19 cellular contexts compared by ENCODE assay signal in the genomic region with DNA sequence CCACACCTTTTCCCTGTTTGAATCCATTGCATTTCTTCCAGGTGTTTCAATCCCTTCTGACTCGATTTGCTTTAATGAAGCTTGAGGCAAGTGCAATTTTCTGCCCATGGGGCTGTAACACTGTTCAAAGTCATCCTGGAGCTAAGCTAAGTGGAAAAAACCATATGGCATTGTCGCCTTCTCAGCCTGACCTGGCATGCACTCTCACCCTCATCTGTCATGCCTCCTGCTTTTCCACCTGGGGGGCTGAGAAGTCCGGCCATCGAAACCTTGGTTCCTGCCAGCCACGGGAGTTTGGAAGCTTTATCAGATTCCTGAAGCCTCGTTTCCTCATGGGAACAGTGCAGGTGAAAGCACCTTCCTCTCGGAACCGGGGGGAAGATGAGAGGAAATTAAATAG. TPM values are rescaled to one million over a fixed set of nuclear protein-coding genes. Genes with fewer than 3 reads are reported as not detected.
DNase-seq lines count a peak whose midpoint lies in the region.
"Had no signal": no experiment of that assay in that cellular context is flagged by ENCODE, and none has a peak within 500 bp of the region (broad histone marks: within the 10 kb centered on the region; RNA-seq: fewer than 3 reads in every experiment).

No MANE protein-coding gene starts in this region.

- H3K27ac ChIP-seq in caudate nucleus (ENCODE audit: low read depth, low read length), result peak overlapping the region; percentile 80
- H3K27ac ChIP-seq: PC-9, SJCRH30 had no signal

- peak; percentile 1 for DNase-seq in DMS79 treated with DMSO at 0.1 percent for 48 hours (lab: John Stamatoyannopoulos, UW)
- no peak for DNase-seq in DMS79 (lab: John Stamatoyannopoulos, UW)
- DNase-seq in NCI-H1694 treated with DMSO at 0.1 percent for 48 hours (lab: John Stamatoyannopoulos, UW), result peak; percentile 46
- peak in 1 of 61 donors; percentile 61 for DNase-seq in caudate nucleus (lab: John Stamatoyannopoulos, UW)
- DNase-seq in A172 (ENCODE audit: low spot score), result no peak
- no peak for DNase-seq in NCI-H2196 (lab: John Stamatoyannopoulos, UW; ENCODE audit: unreplicated experiment)
- DNase-seq in foreskin melanocyte, result no peak
- DNase-seq: COR-L47, H9, KBM-7, MV-4-11, NCI-H1105, NCI-H1436 treated with DMSO at 0.1 percent for 48 hours, NCI-H2029, NCI-H226, NCI-H510A, NCI-H748 treated with DMSO at 0.1 percent for 48 hours, SJCRH30 had no signal

RNA-seq across cellular contexts. Expression of gene WFS1, which starts 38.2 kb away (rescaled TPM):
- 52.8 and 54.2 TPM in 2 replicates for total RNA-seq in A172 (2014; rRNA removed; shearing (Covaris generic))

Comparison
In these comparisons a context has a peak if more than half of its experiments do, and no peak if none do; other contexts are left out.
1. DNase-seq: peak in DMS79 treated with DMSO at 0.1 percent for 48 hours (single experiment) and NCI-H1694 treated with DMSO at 0.1 percent for 48 hours (single experiment); none in DMS79 (single experiment), A172 (single experiment), NCI-H2196 (single experiment) and foreskin melanocyte (single experiment).